28 cellular contexts compared by ENCODE assay signal in genomic region chr9:15484802-15485201, GRCh38.
"Had no signal": no experiment of that assay in that cellular context is flagged by ENCODE, and none has a peak within 500 bp of the region (broad histone marks: within the 10 kb centered on the region; RNA-seq: fewer than 3 reads in every experiment).

No MANE protein-coding gene starts in this region.

- H3K9me3 Mint-ChIP-seq: activated CD4-positive, alpha-beta memory T cell treated with anti-CD3 and anti-CD28 coated beads for 36 hours; brain; immature natural killer cell; naive B cell; T-cell had no signal

- H3K27ac ChIP-seq: hepatocyte, lower lobe of right lung, parathyroid adenoma, right lobe of liver, thyroid gland, upper lobe of right lung had no signal

- H3K79me2 ChIP-seq: hepatocyte, parathyroid adenoma had no signal

- H2AFZ ChIP-seq: hepatocyte, parathyroid adenoma had no signal

- H3K9ac ChIP-seq: parathyroid adenoma had no signal

- H3K27me3 ChIP-seq: hepatocyte, right lobe of liver, thyroid gland, upper lobe of right lung had no signal

- H3K4me3 Mint-ChIP-seq: activated CD4-positive, alpha-beta memory T cell treated with anti-CD3 and anti-CD28 coated beads for 36 hours; brain; immature natural killer cell; naive B cell; T-cell had no signal

- H3K9me3 ChIP-seq: lower lobe of right lung, right lobe of liver, thyroid gland, upper lobe of right lung had no signal

- H3K27ac Mint-ChIP-seq: activated CD4-positive, alpha-beta memory T cell treated with anti-CD3 and anti-CD28 coated beads for 36 hours; immature natural killer cell had no signal

- H3K36me3 ChIP-seq: thyroid gland had no signal

- H3K27me3 Mint-ChIP-seq: activated CD4-positive, alpha-beta memory T cell treated with anti-CD3 and anti-CD28 coated beads for 36 hours; brain; naive B cell; T-cell had no signal

- DNase-seq: activated CD4-positive, alpha-beta memory T cell treated with anti-CD3 and anti-CD28 coated beads for 36 hours; activated CD4-positive, alpha-beta T cell treated with anti-CD3 and anti-CD28 coated beads for 4 hours; activated naive CD4-positive, alpha-beta T cell treated with anti-CD3 and anti-CD28 coated beads, Interleukin-2, amount 50 U/mL, for 16 hours; activated T-cell treated with anti-CD3 and anti-CD28 coated beads for 4 hours; aorta; central memory CD4-positive, alpha-beta T cell; dermis blood vessel endothelial cell; effector memory CD4-positive, alpha-beta T cell; foreskin melanocyte; immature natural killer cell; lower lobe of right lung; naive B cell; nucleus accumbens; right lobe of liver; small intestine; stimulated activated CD4-positive, alpha-beta T cell treated with anti-CD3 and anti-CD28 coated beads, Interleukin-2, amount 100 ng/mL, for 24 hours; stimulated activated naive CD4-positive, alpha-beta T cell treated with Interleukin-2 at 50 U/mL for 16 hours; substantia nigra; T-cell; thyroid gland; upper lobe of right lung had no signal

- H3K4me1 ChIP-seq: lower lobe of right lung, parathyroid adenoma, upper lobe of right lung had no signal

- ATAC-seq: esophagus mucosa, left lobe of liver, lower lobe of right lung, right lobe of liver, T-cell, upper lobe of right lung had no signal

- H3K4me3 ChIP-seq: hepatocyte, lower lobe of right lung, right lobe of liver, thyroid gland, upper lobe of right lung had no signal

- H3K4me2 ChIP-seq: hepatocyte had no signal

- FAIRE-seq: endothelial cell of umbilical vein, small intestine, TTC549 had no signal
